Comparison of ENCODE assay signal across 1 cellular context in genomic region chr19:47778089-47778953, GRCh38.
TF ChIP-seq lines count a peak whose summit lies in the region.

Gene SELENOW, plus strand, starts transcription at chr19:47778703. Its CDS starts 83 bp downstream, at chr19:47778786.

TF ChIP-seq in A549, 52 proteins besides CTCF, POLR2A, EP300 and RAD21 (continued from another document):
- TF ChIP-seq EHF (CRISPR knock-in tag; IDR thresholded peaks at IDR 0.05) (no peak), RFX5 (IDR thresholded peaks at IDR 0.05) (no peak; the same call in 1 of the 2 replicates), HES2 (IDR thresholded peaks at IDR 0.05) (no peak), ZNF302 (CRISPR knock-in tag; IDR thresholded peaks at IDR 0.05) (no peak), HOXB13 (CRISPR knock-in tag; IDR thresholded peaks at IDR 0.05; ENCODE audit: low read depth) (no peak), RCOR1 (IDR thresholded peaks at IDR 0.05; ENCODE audit: low read depth, low read length) (no peak), CBX2 (IDR thresholded peaks at IDR 0.05; ENCODE audit: borderline replicate concordance, low read depth) (no peak), ZSCAN20 (CRISPR knock-in tag; IDR thresholded peaks at IDR 0.05) (no peak), ZFP36 (IDR thresholded peaks at IDR 0.05; ENCODE audit: borderline replicate concordance, partially characterized antibody) (no peak), NFE2L2 (conservative IDR thresholded peaks at IDR 0.05; ENCODE audit: low read length) (no peak), KDM1A (IDR thresholded peaks at IDR 0.05; ENCODE audit: low read depth) (0 out of 2 replicates have a peak, but pooled peaks have one; percentile 23), PBX3 (IDR thresholded peaks at IDR 0.05) (peak; percentile 72; the same call in 1 of the 2 replicates), PHF8 (IDR thresholded peaks at IDR 0.05; ENCODE audit: borderline replicate concordance, low read depth) (peak; percentile 83; the same call in 1 of the 2 replicates), JUN (IDR thresholded peaks at IDR 0.05) (peak; percentile 77 to 92), EHMT2 (IDR thresholded peaks at IDR 0.05; ENCODE audit: low read depth) (no peak), ZC3H11A (IDR thresholded peaks at IDR 0.05) (no peak), CBX8 (IDR thresholded peaks at IDR 0.05) (no peak), POLR2AphosphoS2 (conservative IDR thresholded peaks at IDR 0.05; ENCODE audit: low read length) (no peak)
- TF ChIP-seq, protein P1, sequence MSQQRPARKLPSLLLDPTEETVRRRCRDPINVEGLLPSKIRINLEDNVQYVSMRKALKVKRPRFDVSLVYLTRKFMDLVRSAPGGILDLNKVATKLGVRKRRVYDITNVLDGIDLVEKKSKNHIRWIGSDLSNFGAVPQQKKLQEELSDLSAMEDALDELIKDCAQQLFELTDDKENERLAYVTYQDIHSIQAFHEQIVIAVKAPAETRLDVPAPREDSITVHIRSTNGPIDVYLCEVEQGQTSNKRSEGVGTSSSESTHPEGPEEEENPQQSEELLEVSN (IDR thresholded peaks at IDR 0.05; ENCODE audit: borderline replicate concordance, low read depth), result no peak; the same call in 1 of the 2 replicates
- TF ChIP-seq, protein P2, sequence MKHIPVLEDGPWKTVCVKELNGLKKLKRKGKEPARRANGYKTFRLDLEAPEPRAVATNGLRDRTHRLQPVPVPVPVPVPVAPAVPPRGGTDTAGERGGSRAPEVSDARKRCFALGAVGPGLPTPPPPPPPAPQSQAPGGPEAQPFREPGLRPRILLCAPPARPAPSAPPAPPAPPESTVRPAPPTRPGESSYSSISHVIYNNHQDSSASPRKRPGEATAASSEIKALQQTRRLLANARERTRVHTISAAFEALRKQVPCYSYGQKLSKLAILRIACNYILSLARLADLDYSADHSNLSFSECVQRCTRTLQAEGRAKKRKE (CRISPR knock-in tag; IDR thresholded peaks at IDR 0.05; ENCODE audit: low read depth), result no peak
